In genomic region chr16:88784074-88784855, GRCh38 we compare ENCODE assay signal across 8 cellular contexts. TPM values are rescaled to one million over a fixed set of nuclear protein-coding genes. Genes with fewer than 3 reads are reported as not detected.
DNase-seq lines count a peak whose midpoint lies in the region; ATAC-seq and TF ChIP-seq lines count a peak whose summit lies in the region.

No MANE protein-coding gene starts in this region.

- peak; percentile 56 for ATAC-seq in omental fat pad (ENCODE audit: low FRiP score)

- DNase-seq in A172 (ENCODE audit: low spot score) (peak; percentile 59), NB4 (ENCODE audit: low read depth) (peak; percentile 82), foreskin melanocyte (peak; percentile 56), omental fat pad (ENCODE audit: low spot score) (no peak), NCI-H2107 (lab: John Stamatoyannopoulos, UW) (no peak), globus pallidus (ENCODE audit: low spot score) (no peak)
- DNase-seq in activated T-helper 9 cell treated with anti-CD3 and anti-CD28 coated beads, Interleukin-2, amount 50 U/mL, for 16 hours (ENCODE audit: low read depth) = peak; percentile 34

- TF ChIP-seq POLR2A in NB4 (IDR thresholded peaks at IDR 0.05; ENCODE audit: extremely low read depth, insufficient read length) = no peak

- peak; percentile 62 for TF ChIP-seq CTCF in GM12874 (IDR thresholded peaks at IDR 0.05; ENCODE audit: insufficient read depth, low read depth, low read length)
- TF ChIP-seq CTCF in NB4 (IDR thresholded peaks at IDR 0.05; ENCODE audit: low read depth, low read length) = peak; percentile 46
- no peak for TF ChIP-seq CTCF in omental fat pad (IDR thresholded peaks at IDR 0.05)

- peak overlapping the region; percentile 73 for H3K4me3 ChIP-seq in NB4 (ENCODE audit: low read depth, low read length)

RNA-seq across cellular contexts. Expression of gene PIEZO1, which starts 0.8 kb away (rescaled TPM):
- total RNA-seq in A172 (2014; rRNA removed; shearing (Covaris generic)) = 186 and 226 TPM in 2 replicates
- total RNA-seq in omental fat pad = 100 to 1,000 TPM; 151 to 315 (median 249) TPM

RNA-seq across cellular contexts. Expression of gene CDT1, which starts 19.3 kb away (rescaled TPM):
- total RNA-seq in A172 (2014; rRNA removed; shearing (Covaris generic)) = 29.3 and 39.2 TPM in 2 replicates
- total RNA-seq in omental fat pad = 1 to 10 TPM in 2 of 4 donors, under 1 TPM in 2; 0.19 to 3.5 (median 1.6) TPM

RNA-seq across cellular contexts. Expression of gene APRT, which starts 27.5 kb away (rescaled TPM):
- total RNA-seq in A172 (2014; rRNA removed; shearing (Covaris generic)) = 255 and 258 TPM in 2 replicates
- total RNA-seq in omental fat pad = 100 to 1,000 TPM in 3 of 4 donors, 10 to 100 TPM in 1; 94.4 to 127 (median 115) TPM

Comparison
In these comparisons a context has a peak if more than half of its experiments do, and no peak if none do; other contexts are left out.
1. DNase-seq: peak in A172 (single experiment), NB4 (single experiment), activated T-helper 9 cell treated with anti-CD3 and anti-CD28 coated beads, Interleukin-2, amount 50 U/mL, for 16 hours (single experiment) and foreskin melanocyte (single experiment); none in omental fat pad (single experiment), NCI-H2107 (single experiment) and globus pallidus (single experiment).
2. CTCF ChIP-seq: peak in GM12874 (single experiment) and NB4 (single experiment); none in omental fat pad (0 of 3).